22 cellular contexts compared by ENCODE assay signal in the genomic region with DNA sequence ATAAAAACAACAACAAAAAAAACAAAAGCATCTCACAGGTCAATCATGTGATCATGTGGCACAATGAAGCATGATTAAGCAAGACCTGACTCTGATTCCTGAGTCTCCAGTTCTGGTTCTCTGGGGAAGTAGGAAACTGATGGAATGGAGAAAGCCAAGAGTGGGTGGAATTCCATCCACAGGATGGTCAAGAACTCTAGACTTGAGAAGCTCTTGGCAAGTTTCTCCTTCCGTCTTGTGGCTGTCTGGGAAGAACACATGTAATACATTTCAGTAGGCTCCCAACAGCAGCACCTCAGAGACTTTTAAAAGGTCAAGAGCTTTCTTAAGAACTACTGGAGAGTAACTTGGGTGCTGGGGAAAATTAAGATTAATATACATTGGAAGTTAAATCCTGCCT.
"Had no signal": no experiment of that assay in that cellular context is flagged by ENCODE, and none has a peak within 500 bp of the region (broad histone marks: within the 10 kb centered on the region; RNA-seq: fewer than 3 reads in every experiment).

No MANE protein-coding gene starts in this region.

- H3K9me3 ChIP-seq: lower lobe of right lung, psoas muscle, testis, tibial nerve, upper lobe of right lung had no signal

- ATAC-seq: lower lobe of right lung; psoas muscle; sciatic nerve; stimulated activated naive B cell treated with anti-CD40 and anti-IgM and Interleukin-4, amounts not matched to agents 10 μg/mL and 1 μg/mL and 100 μg/mL, for 72 hours; stimulated activated naive CD8-positive, alpha-beta T cell treated with anti-CD3 and anti-CD28 coated beads, Interleukin-15, amount 100 ng/mL, for 72 hours; upper lobe of right lung had no signal

- H3K4me1 ChIP-seq: lower lobe of right lung, parathyroid adenoma, psoas muscle, testis, tibial nerve, upper lobe of right lung had no signal

- H3K27ac ChIP-seq: dorsolateral prefrontal cortex, hepatocyte, lower lobe of right lung, parathyroid adenoma, psoas muscle, skin epidermis, testis, tibial nerve, upper lobe of right lung had no signal

- H3K27me3 ChIP-seq: testis, tibial nerve, upper lobe of right lung had no signal

- H3K79me2 ChIP-seq: hepatocyte, parathyroid adenoma had no signal

- H2AFZ ChIP-seq: hepatocyte, parathyroid adenoma had no signal

- H3K36me3 ChIP-seq: lower lobe of right lung, tibial nerve, upper lobe of right lung had no signal

- H3K4me2 ChIP-seq: hepatocyte had no signal

- DNase-seq: central memory CD4-positive, alpha-beta T cell; cortex of kidney; dorsolateral prefrontal cortex; effector CD8-positive, alpha-beta T cell; foreskin melanocyte; head of caudate nucleus; kidney glomerular epithelial cell; lower lobe of right lung; naive B cell; psoas muscle; retina; stimulated activated CD4-positive, alpha-beta T cell treated with anti-CD3 and anti-CD28 coated beads, Interleukin-2, amount 100 ng/mL, for 24 hours; stimulated activated CD4-positive, alpha-beta T cell treated with anti-CD3 and anti-CD28 coated beads, Interleukin-4, amount 100 ng/mL, for 4 hours; stimulated activated naive B cell treated with anti-CD40 and anti-IgM and Interleukin-4, amounts not matched to agents 10 μg/mL and 1 μg/mL and 100 μg/mL, for 72 hours; stimulated activated naive CD8-positive, alpha-beta T cell treated with anti-CD3 and anti-CD28 coated beads, Interleukin-15, amount 100 ng/mL, for 72 hours; testis; upper lobe of right lung had no signal

- H3K9ac ChIP-seq: parathyroid adenoma had no signal

- H3K4me3 ChIP-seq: dorsolateral prefrontal cortex, hepatocyte, lower lobe of right lung, psoas muscle, skin epidermis, testis, tibial nerve, upper lobe of right lung had no signal
